In genomic region chr10:112520864-112521263, GRCh38 we compare ENCODE assay signal across 28 cellular contexts.
"Had no signal": no experiment of that assay in that cellular context is flagged by ENCODE, and none has a peak within 500 bp of the region (broad histone marks: within the 10 kb centered on the region; RNA-seq: fewer than 3 reads in every experiment).

No MANE protein-coding gene starts in this region.

- H3K27me3 Mint-ChIP-seq: activated B cell treated with CpG ODN at 0.5 μM for 24 hours; activated CD4-positive, alpha-beta memory T cell treated with anti-CD3 and anti-CD28 coated beads for 36 hours; activated CD4-positive, alpha-beta T cell treated with anti-CD3 and anti-CD28 coated beads, Interleukin-2, amount 10 ng/mL, durations not matched to agents 7 days and 5 days; activated naive CD8-positive, alpha-beta T cell; activated T-helper 17 cell treated with anti-CD3 and anti-CD28 coated beads, Interleukin-2, amount 50 U/mL, for 72 hours; T-cell had no signal

- H3K4me3 ChIP-seq: coronary artery, SK-N-MC had no signal

- H3K27ac ChIP-seq: brain microvascular endothelial cell, coronary artery, SK-N-MC had no signal

- H3K4me1 Mint-ChIP-seq: activated B cell treated with CpG ODN at 0.5 μM for 24 hours had no signal

- H3K36me3 Mint-ChIP-seq: activated CD4-positive, alpha-beta memory T cell treated with anti-CD3 and anti-CD28 coated beads for 36 hours had no signal

- H3K9me3 Mint-ChIP-seq: activated B cell treated with CpG ODN at 0.5 μM for 24 hours; activated CD4-positive, alpha-beta memory T cell treated with anti-CD3 and anti-CD28 coated beads for 36 hours; activated CD4-positive, alpha-beta T cell treated with anti-CD3 and anti-CD28 coated beads, Interleukin-2, amount 10 ng/mL, durations not matched to agents 7 days and 5 days; activated naive CD4-positive, alpha-beta T cell treated with anti-CD3 and anti-CD28 coated beads for 36 hours; activated T-helper 17 cell treated with anti-CD3 and anti-CD28 coated beads, Interleukin-2, amount 50 U/mL, for 72 hours; T-cell had no signal

- DNase-seq: activated B cell treated with CpG ODN at 0.5 μM for 24 hours; activated CD4-positive, alpha-beta memory T cell treated with anti-CD3 and anti-CD28 coated beads for 36 hours; activated CD4-positive, alpha-beta T cell treated with anti-CD3 and anti-CD28 coated beads for 1 hour; activated CD4-positive, alpha-beta T cell treated with anti-CD3 and anti-CD28 coated beads, Interleukin-2, amount 10 ng/mL, durations not matched to agents 7 days and 5 days; activated CD8-positive, alpha-beta memory T cell treated with anti-CD3 and anti-CD28 coated beads for 24 hours; activated gamma-delta T cell; activated naive CD4-positive, alpha-beta T cell treated with anti-CD3 and anti-CD28 coated beads for 36 hours; activated T-cell treated with anti-CD3 and anti-CD28 coated beads, Interleukin-2, amount 50 U/mL, for 48 hours; brain microvascular endothelial cell; MM.1S; NCI-H1105 treated with DMSO at 0.1 percent for 48 hours; NCI-H146; NCI-H187 treated with DMSO at 0.1 percent for 48 hours; NCI-H2081 treated with DMSO at 0.1 percent for 48 hours; NCI-H2227 treated with DMSO at 0.1 percent for 48 hours; NCI-H446 treated with DMSO at 0.1 percent for 48 hours; NCI-H526; NCI-H82; RPMI8226; T-cell; T-helper 2 cell; T1000 had no signal

- H3K4me3 Mint-ChIP-seq: activated B cell treated with CpG ODN at 0.5 μM for 24 hours; activated CD4-positive, alpha-beta memory T cell treated with anti-CD3 and anti-CD28 coated beads for 36 hours; activated CD4-positive, alpha-beta T cell treated with anti-CD3 and anti-CD28 coated beads, Interleukin-2, amount 10 ng/mL, durations not matched to agents 7 days and 5 days; activated naive CD4-positive, alpha-beta T cell treated with anti-CD3 and anti-CD28 coated beads for 36 hours; activated naive CD8-positive, alpha-beta T cell; activated T-helper 17 cell treated with anti-CD3 and anti-CD28 coated beads, Interleukin-2, amount 50 U/mL, for 72 hours; T-cell had no signal

- ATAC-seq: activated T-helper 17 cell treated with anti-CD3 and anti-CD28 coated beads, Interleukin-2, amount 50 U/mL, for 72 hours; Panc1; Right ventricle myocardium inferior; T-cell had no signal

- H3K36me3 ChIP-seq: brain microvascular endothelial cell had no signal

- H3K27me3 ChIP-seq: brain microvascular endothelial cell had no signal

- H3K27ac Mint-ChIP-seq: activated B cell treated with CpG ODN at 0.5 μM for 24 hours; activated CD4-positive, alpha-beta memory T cell treated with anti-CD3 and anti-CD28 coated beads for 36 hours; activated CD4-positive, alpha-beta T cell treated with anti-CD3 and anti-CD28 coated beads, Interleukin-2, amount 10 ng/mL, durations not matched to agents 7 days and 5 days; activated naive CD4-positive, alpha-beta T cell treated with anti-CD3 and anti-CD28 coated beads for 36 hours; activated naive CD8-positive, alpha-beta T cell; activated T-helper 17 cell treated with anti-CD3 and anti-CD28 coated beads, Interleukin-2, amount 50 U/mL, for 72 hours; T-cell had no signal
